Comparison of ENCODE assay signal across 22 cellular contexts in genomic region chr11:44186531-44186930, GRCh38.
A peak's percentile ranks its signal among the peaks of the same experiment; 100 is the strongest.
DNase-seq lines count a peak whose midpoint lies in the region; ATAC-seq, FAIRE-seq and TF ChIP-seq lines count a peak whose summit lies in the region.
"Had no signal": no experiment of that assay in that cellular context is flagged by ENCODE, and none has a peak within 500 bp of the region (broad histone marks: within the 10 kb centered on the region; RNA-seq: fewer than 3 reads in every experiment).

No MANE protein-coding gene starts in this region.

- H3K27ac Mint-ChIP-seq in type B pancreatic cell: no peak overlapping the region
- H3K27ac Mint-ChIP-seq: CD14-positive monocyte; CD4-positive, alpha-beta memory T cell; CD4-positive, CD25-positive, alpha-beta regulatory T cell; CD8-positive, alpha-beta memory T cell had no signal

- DNase-seq in GM12892 (ENCODE audit: insufficient read length) (no peak), NCI-H2227 treated with DMSO at 0.1 percent for 48 hours (lab: John Stamatoyannopoulos, UW) (peak; percentile 51), AG20443 (ENCODE audit: low spot score) (no peak), type B pancreatic cell (ENCODE audit: extremely low spot score, unreplicated experiment) (no peak)
- DNase-seq: 8988T; BE2C; C1 segment of cervical spinal cord; CD4-positive, alpha-beta memory T cell; CD4-positive, CD25-positive, alpha-beta regulatory T cell; CD8-positive, alpha-beta memory T cell; COR-L47; DMS 273 treated with DMSO at 0.1 percent for 48 hours; DMS153; DMS53; DMS79; DND-41; EL; GDM1 had no signal

- no peak for TF ChIP-seq CTCF in type B pancreatic cell (conservative IDR thresholded peaks at IDR 0.05)

- TF ChIP-seq POLR2A in GM12892 (IDR thresholded peaks at IDR 0.05; ENCODE audit: low read depth, low read length): no peak

- H3K4me3 Mint-ChIP-seq in type B pancreatic cell: no peak overlapping the region
- H3K4me3 Mint-ChIP-seq: CD14-positive monocyte; CD4-positive, alpha-beta memory T cell; CD4-positive, CD25-positive, alpha-beta regulatory T cell; CD8-positive, alpha-beta memory T cell had no signal

- no peak for ATAC-seq in HG03439 (IDR thresholded peaks at IDR 0.05; ENCODE audit: unreplicated experiment)
- ATAC-seq: GM12878 had no signal

- peaks cover 7% of the 10 kb centered on the region for H3K9me3 Mint-ChIP-seq in type B pancreatic cell

- peaks cover 21% of the 10 kb centered on the region for H3K36me3 Mint-ChIP-seq in type B pancreatic cell

- H3K4me1 Mint-ChIP-seq in type B pancreatic cell (ENCODE audit: unreplicated experiment): peaks cover 15% of the 10 kb centered on the region

- no peaks in the 10 kb centered on the region for H3K27me3 Mint-ChIP-seq in type B pancreatic cell
- H3K27me3 Mint-ChIP-seq: CD4-positive, alpha-beta memory T cell; CD4-positive, CD25-positive, alpha-beta regulatory T cell; CD8-positive, alpha-beta memory T cell had no signal

- FAIRE-seq in GM12892 (lab: Jason Lieb, UNC): peak; percentile 81
- FAIRE-seq: GM12878, GM19239 had no signal
